Comparison of ENCODE assay signal across 21 cellular contexts in the genomic region with DNA sequence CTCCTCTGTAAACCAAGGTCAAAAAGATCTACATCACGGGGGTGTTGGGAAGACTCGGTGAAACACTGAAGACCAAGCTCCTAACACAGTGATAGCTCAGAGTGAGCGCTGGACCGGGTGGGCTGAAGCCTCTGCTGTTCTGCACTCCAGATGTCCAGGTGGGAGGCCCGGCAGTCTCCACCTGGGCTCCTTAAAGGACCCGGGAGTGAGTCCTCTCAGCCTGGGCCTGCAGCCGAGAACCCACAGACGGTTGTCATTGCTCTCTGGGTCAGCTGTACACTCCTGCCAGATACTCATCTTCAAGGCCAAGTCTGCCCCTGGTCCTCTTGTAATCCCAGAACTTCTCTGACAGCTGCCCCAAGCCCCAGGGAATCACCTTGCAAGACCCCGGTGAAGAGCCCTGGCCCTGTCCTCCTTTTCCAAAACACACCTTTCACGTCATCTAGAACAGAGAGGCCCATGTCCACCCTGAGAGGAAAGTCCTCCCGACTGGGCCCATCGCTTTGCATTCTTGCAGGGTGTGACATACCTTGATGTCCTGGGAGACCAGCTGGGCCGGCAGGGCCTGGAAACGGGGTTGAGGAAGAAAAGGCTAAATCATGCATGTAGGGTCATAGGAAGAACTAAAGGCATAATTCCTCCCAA. TPM values are rescaled to one million over a fixed set of nuclear protein-coding genes. Genes with fewer than 3 reads are reported as not detected.
DNase-seq lines count a peak whose midpoint lies in the region; ATAC-seq, FAIRE-seq and TF ChIP-seq lines count a peak whose summit lies in the region.
"Had no signal": no experiment of that assay in that cellular context is flagged by ENCODE, and none has a peak within 500 bp of the region (broad histone marks: within the 10 kb centered on the region; RNA-seq: fewer than 3 reads in every experiment).

No MANE protein-coding gene starts in this region.

- POLR2A ChIA-PET in RWPE1 (lab: Yijun Ruan, JAX; ENCODE audit: low non-redundant PET), result no interaction called here

- dilution Hi-C loops in keratinocyte (cut with MboI; ENCODE audit: extremely low pct_ligation_motif_present, low sequenced_read_pairs), result no loop called here

- H3K9me1 ChIP-seq in keratinocyte (ENCODE audit: control insufficient read depth, extremely low read depth, insufficient read depth, low read length), result no peaks in the 10 kb centered on the region

- H3K9me3 ChIP-seq in right atrium auricular region (no peaks in the 10 kb centered on the region), right cardiac atrium (ENCODE audit: control insufficient read depth, low read length) (no peaks in the 10 kb centered on the region), keratinocyte (ENCODE audit: control insufficient read depth, low read depth, low read length) (no peaks in the 10 kb centered on the region)

- H3K4me2 ChIP-seq in keratinocyte (ENCODE audit: control insufficient read depth, extremely low read depth, insufficient read depth, low read depth, low read length), result no peak overlapping the region
- H3K4me2 ChIP-seq: GM23338 had no signal

- no peaks in the 10 kb centered on the region for H3K27me3 ChIP-seq in right atrium auricular region
- no peaks in the 10 kb centered on the region for H3K27me3 ChIP-seq in right cardiac atrium (ENCODE audit: control insufficient read depth, insufficient read depth)
- no peaks in the 10 kb centered on the region for H3K27me3 ChIP-seq in keratinocyte (ENCODE audit: control insufficient read depth, extremely low read depth, insufficient read depth, low read length)

- no peaks in the 10 kb centered on the region for H4K20me1 ChIP-seq in keratinocyte (ENCODE audit: control insufficient read depth, extremely low read depth, insufficient read depth, low read length)

- H3K4me3 ChIP-seq in right atrium auricular region (no peak overlapping the region), right cardiac atrium (ENCODE audit: low read length) (no peak overlapping the region), keratinocyte (ENCODE audit: control insufficient read depth in 2 of 3, extremely low read depth in 1 of 3, insufficient read depth in 2 of 3, low read depth in 1 of 3, low read length in 3 of 3) (no peak overlapping the region)
- H3K4me3 ChIP-seq: GM23338, K562 had no signal

- peaks cover 1% of the 10 kb centered on the region for H3K79me2 ChIP-seq in keratinocyte (ENCODE audit: control insufficient read depth, insufficient read depth, low read length)

- FAIRE-seq in keratinocyte (lab: Jason Lieb, UNC) (peak; percentile 13), GM12892 (lab: Jason Lieb, UNC) (no peak)
- FAIRE-seq: A204.1, GM12891, H54, HTR-8/SVneo, K562 had no signal

- DNase-seq in right atrium auricular region (ENCODE audit: low spot score) (peak; percentile 53), right cardiac atrium (no peak), RWPE1 (ENCODE audit: low spot score) (no peak), keratinocyte (ENCODE audit: low read depth, low spot score) (no peak), COLO668 (lab: John Stamatoyannopoulos, UW; ENCODE audit: unreplicated experiment) (no peak), GM12892 (ENCODE audit: insufficient read length) (no peak), hypothalamus (lab: John Stamatoyannopoulos, UW) (no peak)
- DNase-seq: AML-193; CD4-positive, alpha-beta T cell; DMS153; DMS79 treated with DMSO at 0.1 percent for 48 hours; HFFc6; IMR-90 had no signal

- ATAC-seq in right cardiac atrium, result no peak
- ATAC-seq: GM23338, HCT116, K562 had no signal

- no peak overlapping the region for H3K9ac ChIP-seq in keratinocyte (ENCODE audit: control insufficient read depth, extremely low read depth, insufficient read depth, low read length)

- H3K36me3 ChIP-seq in right atrium auricular region, result no peaks in the 10 kb centered on the region
- peaks cover 84 to 93% of the 10 kb centered on the region in 2 experiments for H3K36me3 ChIP-seq in keratinocyte (ENCODE audit: control insufficient read depth in 2 of 2, extremely low read depth in 1 of 2, insufficient read depth in 2 of 2, low read length in 2 of 2)

- TF ChIP-seq CTCF in right atrium auricular region (IDR thresholded peaks at IDR 0.05) (no peak), RWPE1 (conservative IDR thresholded peaks at IDR 0.05; ENCODE audit: low read depth) (no peak), keratinocyte (optimal IDR thresholded peaks at IDR 0.05 in 1 of 3, IDR thresholded peaks at IDR 0.05 in 1 of 3, conservative IDR thresholded peaks at IDR 0.05 in 1 of 3; ENCODE audit: extremely low read depth in 1 of 3, insufficient read depth in 2 of 3, low read length in 3 of 3) (no peak)

- no peak for TF ChIP-seq POLR2A in GM12892 (IDR thresholded peaks at IDR 0.05; ENCODE audit: low read depth, low read length)

- intact Hi-C loops in right cardiac atrium (cut with DNase I), result loop anchor here in 1 of 4 donors (5.0 kb wide), 1 partner anchor 165 kb away; no protein-coding TSS in a partner anchor

- no peak overlapping the region for H3K27ac ChIP-seq in right atrium auricular region
- H3K27ac ChIP-seq in right cardiac atrium (ENCODE audit: low read length), result no peak overlapping the region
- H3K27ac ChIP-seq in RWPE1, result peak overlapping the region; percentile 32
- no peak overlapping the region for H3K27ac ChIP-seq in keratinocyte (ENCODE audit: control insufficient read depth, insufficient read depth, low read length)
- H3K27ac ChIP-seq: C4-2B had no signal

- no peak overlapping the region for H2AFZ ChIP-seq in keratinocyte (ENCODE audit: control insufficient read depth, low read length)
- H2AFZ ChIP-seq: GM23338 had no signal

- CTCF ChIA-PET in RWPE1 (lab: Yijun Ruan, JAX), result interaction anchor here (0.6 to 1.1 kb wide), 2 partner anchors 31 to 230 kb away, joined by 3 to 4 read pairs; no protein-coding TSS in a partner anchor

- H3K4me1 ChIP-seq in right atrium auricular region (no peaks in the 10 kb centered on the region), right cardiac atrium (ENCODE audit: control insufficient read depth, insufficient read depth, low read length) (no peaks in the 10 kb centered on the region), keratinocyte (ENCODE audit: control insufficient read depth, extremely low read depth, insufficient read depth, low read length) (no peaks in the 10 kb centered on the region)

- WGBS in right cardiac atrium, result 88% methylated on average over 14 of the region's 14 CpGs

RNA-seq across cellular contexts. Expression of a gene that starts 43.7 kb away (rescaled TPM):
- 1 to 10 TPM in 1 of 2 donors, under 1 TPM in 1; 0.26 to 6.2 TPM for total RNA-seq in right atrium auricular region
- total RNA-seq in right cardiac atrium, result under 1 TPM in 3 of 4 donors, not detected in 1; 0.12 to 0.43 (median 0.14) TPM
- 0.07 TPM for polyA plus RNA-seq in right cardiac atrium
- polyA plus RNA-seq in keratinocyte, result 2,386 to 3,374 TPM (median 2,587 TPM) in 3 replicates
- 1,575 TPM for polyA plus RNA-seq in keratinocyte (2011; ENCODE audit: low read depth)
- polyA plus RNA-seq in keratinocyte (2011; cell fraction: cytosol; rRNA removed), result 607 and 731 TPM in 2 replicates
- 5,094 and 5,558 TPM in 2 replicates for polyA plus RNA-seq in keratinocyte (2011; cell fraction: nucleus; rRNA removed)
- polyA plus RNA-seq in keratinocyte (2012; ENCODE audit: low replicate concordance), result 1,046 and 1,745 TPM in 2 replicates
- polyA minus RNA-seq in keratinocyte, result 1,846 to 2,703 TPM (median 1,967 TPM) in 3 replicates
- 838 TPM for polyA minus RNA-seq in keratinocyte (2011; cell fraction: cytosol; rRNA and poly(A)+ RNA removed)
- polyA minus RNA-seq in keratinocyte (2011; cell fraction: nucleus; rRNA and poly(A)+ RNA removed), result 2,909 and 4,339 TPM in 2 replicates
- polyA plus RNA-seq in GM12892 (2012; ENCODE audit: missing spikeins), result not detected
- total RNA-seq: CD4-positive, alpha-beta T cell; K562 had no signal
- polyA plus RNA-seq: K562 had no signal
